8 cellular contexts compared by ENCODE assay signal in the genomic region with DNA sequence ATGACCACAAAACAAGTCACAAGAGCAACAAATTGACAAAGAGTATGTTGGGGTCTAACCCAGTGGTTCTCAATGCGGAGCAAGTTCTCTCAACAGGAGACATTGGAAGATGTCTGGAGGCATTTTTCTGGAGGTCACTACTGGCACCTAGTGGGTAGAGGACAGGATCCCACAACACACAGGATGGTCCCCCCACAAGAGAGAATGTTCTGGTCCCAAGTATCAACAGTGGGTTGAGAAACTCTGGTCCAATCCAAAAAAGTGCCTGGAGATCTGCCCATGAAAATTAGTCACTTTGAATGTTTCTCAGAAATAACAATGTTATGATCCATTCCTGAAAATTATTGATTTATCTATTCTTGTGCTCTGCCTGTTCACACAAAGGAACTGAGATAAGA. TPM values are rescaled to one million over a fixed set of nuclear protein-coding genes. Genes with fewer than 3 reads are reported as not detected.
DNase-seq lines count a peak whose midpoint lies in the region; ATAC-seq and TF ChIP-seq lines count a peak whose summit lies in the region.

No MANE protein-coding gene starts in this region.

- TF ChIP-seq POLR2A in upper lobe of left lung (IDR thresholded peaks at IDR 0.05), result no peak

- H3K27me3 Mint-ChIP-seq in activated T-cell treated with anti-CD3 and anti-CD28 coated beads, Interleukin-2, amount 50 U/mL, for 24 hours, result peaks cover under 1% of the 10 kb centered on the region
- H3K27me3 Mint-ChIP-seq in activated naive CD8-positive, alpha-beta T cell treated with anti-CD3 and anti-CD28 coated beads, Interleukin-2, amount 50 U/mL, for 24 hours, result no peaks in the 10 kb centered on the region

- no peak for ATAC-seq in activated naive CD8-positive, alpha-beta T cell treated with anti-CD3 and anti-CD28 coated beads, Interleukin-2, amount 50 U/mL, for 24 hours
- peak; percentile 27 to 57 for ATAC-seq in upper lobe of left lung (ENCODE audit: low FRiP score in 2 of 2)
- ATAC-seq in HG03175 (IDR thresholded peaks at IDR 0.05; ENCODE audit: unreplicated experiment), result no peak
- ATAC-seq in GM18873 (IDR thresholded peaks at IDR 0.05; ENCODE audit: low FRiP score, unreplicated experiment), result no peak

- DNase-seq in activated T-cell treated with anti-CD3 and anti-CD28 coated beads, Interleukin-2, amount 50 U/mL, for 24 hours, result no peak
- DNase-seq in activated T-cell treated with anti-CD3 and anti-CD28 coated beads, Interleukin-2, amount 50 U/mL, for 48 hours, result no peak
- DNase-seq in activated naive CD8-positive, alpha-beta T cell treated with anti-CD3 and anti-CD28 coated beads, Interleukin-2, amount 50 U/mL, for 24 hours, result no peak
- DNase-seq in upper lobe of left lung, result peak in 1 of 2 donors; percentile 62
- no peak for DNase-seq in DMS153 treated with DMSO at 0.1 percent for 48 hours (lab: John Stamatoyannopoulos, UW; ENCODE audit: unreplicated experiment)

- peaks cover 54% of the 10 kb centered on the region for H3K36me3 Mint-ChIP-seq in activated T-cell treated with anti-CD3 and anti-CD28 coated beads, Interleukin-2, amount 50 U/mL, for 24 hours (ENCODE audit: low read depth)
- peaks cover 24% of the 10 kb centered on the region for H3K36me3 Mint-ChIP-seq in activated naive CD8-positive, alpha-beta T cell treated with anti-CD3 and anti-CD28 coated beads, Interleukin-2, amount 50 U/mL, for 24 hours (ENCODE audit: low read depth)

- H3K27ac ChIP-seq in layer of hippocampus (ENCODE audit: low read depth, low read length) (peak overlapping the region; percentile 17), upper lobe of left lung (peak overlapping the region; percentile 93 to 98 (median 95))

- no peak overlapping the region for H3K4me3 ChIP-seq in upper lobe of left lung

- peak in 3 of 4 donors; percentile 7 to 51 (median 39) for TF ChIP-seq EP300 in upper lobe of left lung (IDR thresholded peaks at IDR 0.05)

- peak overlapping the region; percentile 86 for H3K27ac Mint-ChIP-seq in activated T-cell treated with anti-CD3 and anti-CD28 coated beads, Interleukin-2, amount 50 U/mL, for 24 hours
- H3K27ac Mint-ChIP-seq in activated naive CD8-positive, alpha-beta T cell treated with anti-CD3 and anti-CD28 coated beads, Interleukin-2, amount 50 U/mL, for 24 hours, result peak overlapping the region; percentile 74

- H3K4me3 Mint-ChIP-seq in activated T-cell treated with anti-CD3 and anti-CD28 coated beads, Interleukin-2, amount 50 U/mL, for 24 hours, result peak overlapping the region; percentile 57
- peak overlapping the region; percentile 48 for H3K4me3 Mint-ChIP-seq in activated naive CD8-positive, alpha-beta T cell treated with anti-CD3 and anti-CD28 coated beads, Interleukin-2, amount 50 U/mL, for 24 hours

- H3K9me3 Mint-ChIP-seq in activated T-cell treated with anti-CD3 and anti-CD28 coated beads, Interleukin-2, amount 50 U/mL, for 24 hours, result peaks cover 2% of the 10 kb centered on the region
- H3K9me3 Mint-ChIP-seq in activated naive CD8-positive, alpha-beta T cell treated with anti-CD3 and anti-CD28 coated beads, Interleukin-2, amount 50 U/mL, for 24 hours, result peaks cover 3% of the 10 kb centered on the region

- WGBS in upper lobe of left lung, 2 donors, result 25 to 30% methylated on average over 1 of the region's 1 CpG

- H3K9me3 ChIP-seq in upper lobe of left lung, result no peaks in the 10 kb centered on the region

- TF ChIP-seq CTCF in upper lobe of left lung (IDR thresholded peaks at IDR 0.05), result peak; percentile 23 to 57 (median 42)

- peaks cover 63 to 83% (median 73%) of the 10 kb centered on the region in 4 donors for H3K4me1 ChIP-seq in upper lobe of left lung

- peaks cover 0 to 7% (median 3%) of the 10 kb centered on the region in 4 donors for H3K36me3 ChIP-seq in upper lobe of left lung

- peaks cover 47% of the 10 kb centered on the region for H3K4me1 Mint-ChIP-seq in activated T-cell treated with anti-CD3 and anti-CD28 coated beads, Interleukin-2, amount 50 U/mL, for 24 hours (ENCODE audit: low read depth)
- H3K4me1 Mint-ChIP-seq in activated naive CD8-positive, alpha-beta T cell treated with anti-CD3 and anti-CD28 coated beads, Interleukin-2, amount 50 U/mL, for 24 hours, result peaks cover 45% of the 10 kb centered on the region

- H3K27me3 ChIP-seq in layer of hippocampus (ENCODE audit: control insufficient read depth, insufficient read depth, low read length), result no peaks in the 10 kb centered on the region
- H3K27me3 ChIP-seq in upper lobe of left lung, result no peaks in the 10 kb centered on the region

RNA-seq across cellular contexts. Expression of gene SSH1, which starts 3.3 kb away (rescaled TPM):
- total RNA-seq in upper lobe of left lung, result 10 to 100 TPM; 23.9 to 66.0 (median 43.8) TPM

RNA-seq across cellular contexts. Expression of gene DAO, which starts 25.8 kb away (rescaled TPM):
- total RNA-seq in upper lobe of left lung, result not detected

Comparison
In these comparisons a context has a peak if more than half of its experiments do, and no peak if none do; other contexts are left out.
1. ATAC-seq: peak in upper lobe of left lung (2 of 2); none in activated naive CD8-positive, alpha-beta T cell treated with anti-CD3 and anti-CD28 coated beads, Interleukin-2, amount 50 U/mL, for 24 hours (single experiment), HG03175 (single experiment) and GM18873 (single experiment).